In the genomic region with DNA sequence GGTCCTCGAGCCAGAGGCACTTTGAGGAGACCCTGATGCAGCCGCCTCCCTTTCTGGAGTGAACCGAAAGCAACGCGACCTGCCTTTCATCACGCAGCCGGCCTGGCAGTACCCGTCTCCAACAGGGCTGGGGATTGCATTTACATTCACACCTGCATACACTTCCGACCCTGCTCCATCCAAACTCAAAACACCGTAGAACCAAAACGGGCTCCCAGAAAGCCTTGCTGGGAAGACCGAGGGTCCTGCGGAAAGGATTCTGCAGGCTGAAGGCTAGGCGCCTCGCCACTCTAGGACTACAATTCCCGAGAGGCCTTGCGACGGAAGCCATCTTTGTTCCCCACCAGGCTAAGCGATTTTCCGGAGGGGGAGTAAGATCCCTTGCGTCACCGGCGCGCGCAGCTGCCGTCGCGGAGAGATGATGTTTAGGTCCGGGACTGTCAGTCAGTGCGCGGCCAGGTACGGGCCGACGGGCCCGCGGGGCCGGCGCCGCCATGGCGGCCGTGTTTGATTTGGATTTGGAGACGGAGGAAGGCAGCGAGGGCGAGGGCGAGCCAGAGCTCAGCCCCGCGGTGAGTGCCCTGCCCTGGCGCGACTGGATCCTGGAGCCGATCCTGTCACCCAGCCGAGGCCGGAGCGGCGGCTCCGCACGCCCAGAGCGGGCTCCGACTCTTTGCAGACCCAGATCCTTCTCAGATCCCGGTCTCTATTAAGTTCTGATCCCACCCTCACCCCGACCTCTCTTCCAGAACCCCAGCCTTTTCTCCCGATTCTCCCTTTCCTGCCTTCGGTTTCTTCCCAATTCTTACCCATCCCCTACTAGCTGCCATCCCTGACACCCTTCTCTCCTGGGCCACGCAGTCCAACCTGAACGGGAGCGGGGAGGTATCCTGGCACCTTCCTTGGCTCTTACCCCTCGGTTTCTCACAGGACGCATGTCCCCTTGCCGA, we compare ENCODE assay signal across 8 cellular contexts. TPM values are rescaled to one million over a fixed set of nuclear protein-coding genes. Genes with fewer than 3 reads are reported as not detected.
DNase-seq lines count a peak whose midpoint lies in the region; ATAC-seq and TF ChIP-seq lines count a peak whose summit lies in the region.

Gene RPS6KB2 (plus strand): TSS at position 443 of the 950 bp plus-strand sequence. CDS start 52 bp downstream, at position 495.

- CTCF ChIA-PET in WTC11 (lab: Charles Lee): interaction anchor here (0.9 to 4.5 kb wide), 4 partner anchors 9 to 77 kb away, joined by 3 to 23 read pairs (median 3); partner anchors contain the start of genes PPP1CA, PTPRCAP and RAD9A

- H3K27ac ChIP-seq in ACC112 (ENCODE audit: low read depth, low read length): peak within 1 kb of the TSS; percentile 13
- peak within 1 kb of the TSS; percentile 74 for H3K27ac ChIP-seq in smooth muscle cell (ENCODE audit: low read depth)

- peaks cover 9% of the 10 kb centered on the region for H3K36me3 Mint-ChIP-seq in WTC11

- 3% methylated on average over 65 of the region's 68 CpGs for WGBS in smooth muscle cell (ENCODE audit: low lambda C conversion rate)

- H3K27ac Mint-ChIP-seq in WTC11: peak within 1 kb of the TSS; percentile 93

- peaks cover 16% of the 10 kb centered on the region for H3K79me2 ChIP-seq in ACC112 (ENCODE audit: control insufficient read depth, insufficient read depth, low read length, unreplicated experiment)
- H3K79me2 ChIP-seq in smooth muscle cell (ENCODE audit: low read depth): peaks cover 24% of the 10 kb centered on the region

- H3K4me3 ChIP-seq in ACC112 (ENCODE audit: low read depth, low read length) (peak within 1 kb of the TSS; percentile 88), cardiac fibroblast (replicated peaks in 1 of 2; ENCODE audit: low read depth in 2 of 2, low read length in 2 of 2) (peak within 1 kb of the TSS; percentile 91 to 95), smooth muscle cell (peak within 1 kb of the TSS; percentile 80)

- TF ChIP-seq CTCF in WTC11 (IDR thresholded peaks at IDR 0.05) (no peak), cardiac fibroblast (IDR thresholded peaks at IDR 0.05; ENCODE audit: low read depth, low read length) (no peak), smooth muscle cell (IDR thresholded peaks at IDR 0.05; ENCODE audit: borderline replicate concordance, insufficient read depth, poor library complexity, severe bottlenecking) (no peak)

- H3K27me3 ChIP-seq in ACC112 (ENCODE audit: insufficient read depth, low read length): no peaks in the 10 kb centered on the region
- no peaks in the 10 kb centered on the region for H3K27me3 ChIP-seq in smooth muscle cell (ENCODE audit: low read depth)

- H3K9me3 ChIP-seq in smooth muscle cell (replicated peaks; ENCODE audit: low read depth): no peaks in the 10 kb centered on the region

- no peaks in the 10 kb centered on the region for H4K20me1 ChIP-seq in smooth muscle cell (ENCODE audit: low read depth)

- H3K36me3 ChIP-seq in ACC112 (ENCODE audit: insufficient read depth, low read length): no peaks in the 10 kb centered on the region
- H3K36me3 ChIP-seq in smooth muscle cell (ENCODE audit: low read depth): no peaks in the 10 kb centered on the region

- peak within 1 kb of the TSS; percentile 99 for H3K4me2 ChIP-seq in smooth muscle cell

- H3K4me1 Mint-ChIP-seq in WTC11: peaks cover 4% of the 10 kb centered on the region

- ATAC-seq in GM18873 (IDR thresholded peaks at IDR 0.05; ENCODE audit: low FRiP score, unreplicated experiment): peak; percentile 71
- ATAC-seq in HG03159 (IDR thresholded peaks at IDR 0.05; ENCODE audit: unreplicated experiment): peak; percentile 64
- ATAC-seq in WTC11: peak; percentile 91

- DNase-seq in NCI-H226 (peak; percentile 92), WTC11 (ENCODE audit: low spot score) (peak; percentile 100), cardiac fibroblast (ENCODE audit: low read depth in 2 of 2) (peak; percentile 98), iPS-NIHi7 (ENCODE audit: extremely low spot score) (peak; percentile 98), smooth muscle cell (lab: John Stamatoyannopoulos, UW; ENCODE audit: unreplicated experiment) (peak; percentile 85)

- H3K9me3 Mint-ChIP-seq in WTC11: no peaks in the 10 kb centered on the region

- no peaks in the 10 kb centered on the region for H3K27me3 Mint-ChIP-seq in WTC11 (ENCODE audit: low read depth)

- POLR2A ChIA-PET in WTC11 (lab: Charles Lee): interaction anchor here (0.9 to 2.7 kb wide), 7 partner anchors 8 to 55 kb away, joined by 3 to 10 read pairs (median 3); partner anchors contain the start of genes AIP, PPP1CA and TMEM134

- peak within 1 kb of the TSS; percentile 94 for H3K9ac ChIP-seq in smooth muscle cell (ENCODE audit: low read depth)

- peak within 1 kb of the TSS; percentile 97 for H3K4me3 Mint-ChIP-seq in WTC11

- H3F3A ChIP-seq in smooth muscle cell (ENCODE audit: low read depth): no peaks in the 10 kb centered on the region

- H2AFZ ChIP-seq in ACC112 (ENCODE audit: low read length, unreplicated experiment) (peak within 1 kb of the TSS; percentile 89), smooth muscle cell (ENCODE audit: low read depth) (peak within 1 kb of the TSS; percentile 94)

- peaks cover 8% of the 10 kb centered on the region for H3K4me1 ChIP-seq in ACC112 (ENCODE audit: control insufficient read depth, insufficient read depth, low read length, unreplicated experiment)
- H3K4me1 ChIP-seq in smooth muscle cell (ENCODE audit: low read depth): no peaks in the 10 kb centered on the region

TF ChIP-seq in WTC11, 78 proteins besides CTCF, POLR2A, EP300 and RAD21 (continues in another document):
- TF ChIP-seq USF2 (CRISPR knock-in tag; IDR thresholded peaks at IDR 0.05) (peak; percentile 60), FOXP1 (CRISPR knock-in tag; IDR thresholded peaks at IDR 0.05; ENCODE audit: borderline replicate concordance) (peak; percentile 68; the same call in 1 of the 2 replicates), ATF1 (CRISPR knock-in tag; IDR thresholded peaks at IDR 0.05) (peak; percentile 95; the same call in 1 of the 2 replicates), SP1 (CRISPR knock-in tag; conservative IDR thresholded peaks at IDR 0.05) (peak; percentile 89), MAX (CRISPR knock-in tag; IDR thresholded peaks at IDR 0.05) (no peak; the same call in none of the 2 replicates), ZNF232 (CRISPR knock-in tag; IDR thresholded peaks at IDR 0.05) (0 out of 2 replicates have a peak, but pooled peaks have one; percentile 52)
- TF ChIP-seq, protein P1, sequence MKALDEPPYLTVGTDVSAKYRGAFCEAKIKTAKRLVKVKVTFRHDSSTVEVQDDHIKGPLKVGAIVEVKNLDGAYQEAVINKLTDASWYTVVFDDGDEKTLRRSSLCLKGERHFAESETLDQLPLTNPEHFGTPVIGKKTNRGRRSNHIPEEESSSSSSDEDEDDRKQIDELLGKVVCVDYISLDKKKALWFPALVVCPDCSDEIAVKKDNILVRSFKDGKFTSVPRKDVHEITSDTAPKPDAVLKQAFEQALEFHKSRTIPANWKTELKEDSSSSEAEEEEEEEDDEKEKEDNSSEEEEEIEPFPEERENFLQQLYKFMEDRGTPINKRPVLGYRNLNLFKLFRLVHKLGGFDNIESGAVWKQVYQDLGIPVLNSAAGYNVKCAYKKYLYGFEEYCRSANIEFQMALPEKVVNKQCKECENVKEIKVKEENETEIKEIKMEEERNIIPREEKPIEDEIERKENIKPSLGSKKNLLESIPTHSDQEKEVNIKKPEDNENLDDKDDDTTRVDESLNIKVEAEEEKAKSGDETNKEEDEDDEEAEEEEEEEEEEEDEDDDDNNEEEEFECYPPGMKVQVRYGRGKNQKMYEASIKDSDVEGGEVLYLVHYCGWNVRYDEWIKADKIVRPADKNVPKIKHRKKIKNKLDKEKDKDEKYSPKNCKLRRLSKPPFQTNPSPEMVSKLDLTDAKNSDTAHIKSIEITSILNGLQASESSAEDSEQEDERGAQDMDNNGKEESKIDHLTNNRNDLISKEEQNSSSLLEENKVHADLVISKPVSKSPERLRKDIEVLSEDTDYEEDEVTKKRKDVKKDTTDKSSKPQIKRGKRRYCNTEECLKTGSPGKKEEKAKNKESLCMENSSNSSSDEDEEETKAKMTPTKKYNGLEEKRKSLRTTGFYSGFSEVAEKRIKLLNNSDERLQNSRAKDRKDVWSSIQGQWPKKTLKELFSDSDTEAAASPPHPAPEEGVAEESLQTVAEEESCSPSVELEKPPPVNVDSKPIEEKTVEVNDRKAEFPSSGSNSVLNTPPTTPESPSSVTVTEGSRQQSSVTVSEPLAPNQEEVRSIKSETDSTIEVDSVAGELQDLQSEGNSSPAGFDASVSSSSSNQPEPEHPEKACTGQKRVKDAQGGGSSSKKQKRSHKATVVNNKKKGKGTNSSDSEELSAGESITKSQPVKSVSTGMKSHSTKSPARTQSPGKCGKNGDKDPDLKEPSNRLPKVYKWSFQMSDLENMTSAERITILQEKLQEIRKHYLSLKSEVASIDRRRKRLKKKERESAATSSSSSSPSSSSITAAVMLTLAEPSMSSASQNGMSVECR (CRISPR knock-in tag; IDR thresholded peaks at IDR 0.05; ENCODE audit: borderline replicate concordance): peak; percentile 84; the same call in 1 of the 2 replicates
- TF ChIP-seq, protein P2, sequence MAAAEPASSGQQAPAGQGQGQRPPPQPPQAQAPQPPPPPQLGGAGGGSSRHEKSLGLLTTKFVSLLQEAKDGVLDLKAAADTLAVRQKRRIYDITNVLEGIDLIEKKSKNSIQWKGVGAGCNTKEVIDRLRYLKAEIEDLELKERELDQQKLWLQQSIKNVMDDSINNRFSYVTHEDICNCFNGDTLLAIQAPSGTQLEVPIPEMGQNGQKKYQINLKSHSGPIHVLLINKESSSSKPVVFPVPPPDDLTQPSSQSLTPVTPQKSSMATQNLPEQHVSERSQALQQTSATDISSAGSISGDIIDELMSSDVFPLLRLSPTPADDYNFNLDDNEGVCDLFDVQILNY (CRISPR knock-in tag; IDR thresholded peaks at IDR 0.05): peak; percentile 41; the same call in 1 of the 2 replicates

RNA-seq across cellular contexts. Expression of gene RPS6KB2, which starts in this region (rescaled TPM):
- total RNA-seq in WTC11 (2021): 44.3 to 54.7 TPM (median 50.2 TPM) in 3 replicates
- total RNA-seq in smooth muscle cell: 66.5 and 86.9 TPM in 2 replicates
- polyA plus RNA-seq in smooth muscle cell: 102 and 107 TPM in 2 replicates

Comparison
In these comparisons a context has a peak if more than half of its experiments do, and no peak if none do; other contexts are left out.
1. Peak in every context shown above with its lines: DNase-seq, ATAC-seq, H3K4me3 ChIP-seq and H3K27ac ChIP-seq.